Comparison of ENCODE assay signal across 8 cellular contexts in the genomic region with DNA sequence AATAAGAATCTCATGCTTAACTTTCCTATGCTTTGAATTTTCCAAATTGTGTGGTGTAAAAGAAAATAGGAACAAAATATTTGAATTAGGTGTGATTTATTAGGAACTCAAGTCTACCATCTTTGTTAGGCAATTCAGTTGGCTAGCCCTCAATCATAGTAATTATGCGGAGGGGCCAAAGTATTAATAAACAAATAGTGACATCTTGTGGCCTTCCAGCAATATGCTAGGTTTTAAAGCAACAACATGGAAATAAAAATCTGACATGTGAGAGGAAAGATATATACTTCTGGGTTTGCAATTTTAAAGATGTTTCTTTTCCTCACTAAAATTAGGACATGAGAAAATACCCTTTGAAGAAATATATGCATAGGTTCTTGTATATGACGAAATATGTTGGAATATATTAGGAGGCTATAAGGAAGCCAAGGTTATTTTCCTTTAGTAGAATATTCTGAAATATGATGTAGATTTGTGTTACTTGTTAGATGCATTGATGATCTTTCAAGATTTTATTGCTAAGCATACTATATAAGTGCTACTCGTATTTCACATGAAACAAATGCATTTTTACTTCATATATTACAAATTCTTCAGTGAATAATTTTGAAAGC.
DNase-seq lines count a peak whose midpoint lies in the region; ATAC-seq, FAIRE-seq and TF ChIP-seq lines count a peak whose summit lies in the region.

No MANE protein-coding gene starts in this region.

- H3K27me3 ChIP-seq in endodermal cell (ENCODE audit: control insufficient read depth, insufficient read depth, low read length, poor library complexity, severe bottlenecking) (no peaks in the 10 kb centered on the region), osteoblast (ENCODE audit: insufficient read depth, low read length) (peaks cover 36% of the 10 kb centered on the region)

- H3K36me3 Mint-ChIP-seq in endodermal cell (ENCODE audit: low read depth), result no peaks in the 10 kb centered on the region

- no peaks in the 10 kb centered on the region for H3K27me3 Mint-ChIP-seq in endodermal cell (ENCODE audit: insufficient read depth)

- no peak overlapping the region for H3K4me3 ChIP-seq in endodermal cell (ENCODE audit: low read length)
- H3K4me3 ChIP-seq in osteoblast (ENCODE audit: insufficient read depth, low read length), result no peak overlapping the region

- H4K20me1 ChIP-seq in osteoblast (ENCODE audit: insufficient read depth, low read length), result no peaks in the 10 kb centered on the region

- FAIRE-seq in HTR-8/SVneo (lab: Jason Lieb, UNC), result no peak

- ATAC-seq in GM21528 (IDR thresholded peaks at IDR 0.05; ENCODE audit: low FRiP score, unreplicated experiment), result no peak

- peak; percentile 10 for DNase-seq in DMS153 (lab: John Stamatoyannopoulos, UW)
- peak; percentile 6 for DNase-seq in HTR-8/SVneo (ENCODE audit: insufficient read length, low spot score)
- DNase-seq in NOMO-1 treated with dmso at 0.1 percent for 144 hours (lab: John Stamatoyannopoulos, UW; ENCODE audit: unreplicated experiment), result peak; percentile 45
- no peak for DNase-seq in endodermal cell
- no peak for DNase-seq in osteoblast (ENCODE audit: insufficient read length, low spot score, missing footprints)
- no peak for DNase-seq in NK-92 treated with Interleukin-12 subunit alpha and Interleukin-12 subunit beta, amount 100 ng/mL, for 24 hours (lab: John Stamatoyannopoulos, UW)
- no peak for DNase-seq in NK-92 (lab: John Stamatoyannopoulos, UW; ENCODE audit: unreplicated experiment)

- H3K27ac Mint-ChIP-seq in endodermal cell, result no peak overlapping the region

- H3K27ac ChIP-seq in endodermal cell (ENCODE audit: low read depth, low read length), result no peak overlapping the region
- no peak overlapping the region for H3K27ac ChIP-seq in osteoblast (ENCODE audit: low read depth, low read length)

- H3K9me3 ChIP-seq in endodermal cell (ENCODE audit: control insufficient read depth, low read length) (no peaks in the 10 kb centered on the region), osteoblast (ENCODE audit: low read depth, low read length) (no peaks in the 10 kb centered on the region)

- H3K4me3 Mint-ChIP-seq in endodermal cell, result no peak overlapping the region

- H3K36me3 ChIP-seq in endodermal cell (ENCODE audit: control insufficient read depth, insufficient read depth, low read length), result no peaks in the 10 kb centered on the region
- no peaks in the 10 kb centered on the region for H3K36me3 ChIP-seq in osteoblast (ENCODE audit: insufficient read depth, low read length)

- 0 to 51% methylated on average over 1 to 2 of the region's 3 CpGs for WGBS in endodermal cell (ENCODE audit: insufficient coverage in 1 of 2, insufficient read length in 1 of 2), 2 experiments

- H3K4me1 ChIP-seq in endodermal cell (ENCODE audit: control insufficient read depth, insufficient read depth, low read length), result no peaks in the 10 kb centered on the region
- peaks cover 9% of the 10 kb centered on the region for H3K4me1 ChIP-seq in osteoblast (ENCODE audit: insufficient read depth, low read length)

- H3K4me2 ChIP-seq in osteoblast (ENCODE audit: insufficient read depth, low read length), result no peak overlapping the region

- H3K9ac ChIP-seq in endodermal cell (ENCODE audit: extremely low read depth, low read length, poor library complexity, severe bottlenecking), result no peak overlapping the region

- H2AFZ ChIP-seq in osteoblast (ENCODE audit: low read length), result no peak overlapping the region

- H3K79me2 ChIP-seq in osteoblast (ENCODE audit: insufficient read depth, low read length), result no peaks in the 10 kb centered on the region

- H3K9me3 Mint-ChIP-seq in endodermal cell, result peaks cover 15% of the 10 kb centered on the region

- TF ChIP-seq CTCF in endodermal cell (conservative IDR thresholded peaks at IDR 0.05) (peak; percentile 96), osteoblast (IDR thresholded peaks at IDR 0.05; ENCODE audit: extremely low read depth, low read depth, low read length) (peak; percentile 65)

- peaks cover 14% of the 10 kb centered on the region for H3K4me1 Mint-ChIP-seq in endodermal cell

Comparison
In these comparisons a context has a peak if more than half of its experiments do, and no peak if none do; other contexts are left out.
1. DNase-seq: peak in DMS153 (single experiment), HTR-8/SVneo (single experiment) and NOMO-1 treated with dmso at 0.1 percent for 144 hours (single experiment); none in endodermal cell (single experiment), osteoblast (single experiment), NK-92 treated with Interleukin-12 subunit alpha and Interleukin-12 subunit beta, amount 100 ng/mL, for 24 hours (single experiment) and NK-92 (single experiment).